ENCODE assay signal across 8 cellular contexts in the genomic region with DNA sequence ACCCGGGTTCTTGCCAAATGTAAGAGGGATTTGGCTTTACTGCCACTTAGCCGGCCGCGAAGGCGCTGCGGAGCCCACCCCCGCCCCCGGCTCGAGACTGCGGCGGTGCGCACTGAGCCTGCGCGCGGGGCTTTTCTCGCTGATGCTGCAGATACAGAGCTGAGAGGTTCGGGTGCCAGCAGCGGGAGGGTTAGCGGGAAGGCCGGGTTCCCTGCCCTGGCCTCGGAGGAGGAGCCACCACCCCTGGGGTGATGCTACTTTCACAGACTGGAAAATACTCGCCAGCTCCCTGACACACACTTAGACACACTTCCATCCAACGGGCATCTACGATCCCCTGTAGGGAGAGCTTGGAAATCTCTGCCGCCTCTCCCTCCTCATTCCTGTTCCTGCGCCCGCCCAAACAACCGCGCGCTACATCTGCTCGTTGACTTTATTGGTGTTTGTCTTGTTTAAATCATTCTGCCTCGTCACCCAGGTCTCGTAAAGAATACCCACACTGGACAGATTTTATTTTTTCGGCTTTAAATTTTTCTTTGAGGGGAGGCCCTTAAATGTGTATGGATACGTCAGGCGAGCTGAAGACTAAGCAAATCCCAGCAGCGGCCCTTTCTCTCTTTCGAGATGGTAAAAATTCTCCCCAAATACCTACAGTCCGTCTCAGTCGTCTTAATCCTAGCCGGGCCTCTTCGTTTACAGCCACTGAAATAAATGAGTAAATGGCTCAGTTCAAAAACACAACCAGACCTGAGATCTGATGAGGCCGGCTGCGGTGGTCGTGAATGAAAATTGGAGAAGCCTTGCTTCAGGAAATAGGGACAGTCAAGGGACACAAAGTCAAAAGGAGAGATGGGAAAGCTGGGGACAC. TPM values are rescaled to one million over a fixed set of nuclear protein-coding genes. Genes with fewer than 3 reads are reported as not detected.
A peak's percentile ranks its signal among the peaks of the same experiment; 100 is the strongest.
DNase-seq lines count a peak whose midpoint lies in the region; ATAC-seq and TF ChIP-seq lines count a peak whose summit lies in the region.

No MANE protein-coding gene starts in this region.

- H3K27me3 ChIP-seq in DOHH2 (ENCODE audit: control insufficient read depth, low read length) (no peaks in the 10 kb centered on the region), MG63 (peaks cover 7% of the 10 kb centered on the region; the same call in 1 of the 2 replicates), layer of hippocampus (ENCODE audit: control insufficient read depth, insufficient read depth, low read length) (peaks cover 12% of the 10 kb centered on the region)

- H3F3A ChIP-seq in DOHH2 (ENCODE audit: control insufficient read depth, insufficient read depth) = peaks cover 19% of the 10 kb centered on the region

- H3K4me2 ChIP-seq in DOHH2 (ENCODE audit: low read length) = peak overlapping the region; percentile 82

- H3K27ac ChIP-seq in DOHH2 (ENCODE audit: low read depth, low read length) (peak overlapping the region; percentile 92), layer of hippocampus (ENCODE audit: low read depth, low read length) (peak overlapping the region; percentile 57), substantia nigra (ENCODE audit: low read depth, low read length, poor library complexity, severe bottlenecking) (no peak overlapping the region)

- H3K9me3 ChIP-seq in DOHH2 (ENCODE audit: control insufficient read depth, insufficient read depth, low read length) = peaks cover 8% of the 10 kb centered on the region; the same call in 1 of the 2 replicates
- H3K9me3 ChIP-seq in MG63 = no peaks in the 10 kb centered on the region

- no peaks in the 10 kb centered on the region for H4K20me1 ChIP-seq in DOHH2 (ENCODE audit: control insufficient read depth, insufficient read depth, low read depth, low read length)

- peaks cover 39% of the 10 kb centered on the region for H3K79me2 ChIP-seq in DOHH2 (ENCODE audit: control insufficient read depth, low read length)

- DNase-seq in MG63 = peak; percentile 43
- DNase-seq in choroid plexus epithelial cell (ENCODE audit: low read depth) = peak; percentile 46
- peak in 40 of 49 donors; percentile 3 to 72 (median 41) for DNase-seq in substantia nigra (lab: John Stamatoyannopoulos, UW)
- DNase-seq in NK-92 (lab: John Stamatoyannopoulos, UW; ENCODE audit: unreplicated experiment) = no peak

- no peaks in the 10 kb centered on the region for H3K9me2 ChIP-seq in DOHH2 (replicated peaks; ENCODE audit: control insufficient read depth, low read length)

- H3K36me3 ChIP-seq in DOHH2 (ENCODE audit: control insufficient read depth, low read length) = peaks cover 12% of the 10 kb centered on the region
- H3K36me3 ChIP-seq in MG63 = no peaks in the 10 kb centered on the region

- peaks cover 37% of the 10 kb centered on the region for H3K4me1 ChIP-seq in DOHH2 (ENCODE audit: control insufficient read depth, low read length)

- TF ChIP-seq CTCF in DOHH2 (IDR thresholded peaks at IDR 0.05; ENCODE audit: low read depth, low read length, poor library complexity, severe bottlenecking) (no peak), choroid plexus epithelial cell (conservative IDR thresholded peaks at IDR 0.05; ENCODE audit: low read depth, low read length) (no peak)

- H3K4me3 ChIP-seq in DOHH2 (ENCODE audit: low read length) (peak overlapping the region; percentile 86), MG63 (peak overlapping the region; percentile 50), choroid plexus epithelial cell (ENCODE audit: low read depth, low read length) (peak overlapping the region; percentile 70)

- no peak for ATAC-seq in HG02970 (IDR thresholded peaks at IDR 0.05; ENCODE audit: low FRiP score, unreplicated experiment)
- ATAC-seq in GM21447 (IDR thresholded peaks at IDR 0.05; ENCODE audit: unreplicated experiment) = no peak

RNA-seq across cellular contexts. Expression of a gene that starts 1.9 kb away (rescaled TPM):
- total RNA-seq in MG63 (2014; rRNA removed; shearing (Covaris generic); ENCODE audit: low replicate concordance) = not detected in 2 replicates
